1 cellular context compared by ENCODE assay signal in the genomic region with DNA sequence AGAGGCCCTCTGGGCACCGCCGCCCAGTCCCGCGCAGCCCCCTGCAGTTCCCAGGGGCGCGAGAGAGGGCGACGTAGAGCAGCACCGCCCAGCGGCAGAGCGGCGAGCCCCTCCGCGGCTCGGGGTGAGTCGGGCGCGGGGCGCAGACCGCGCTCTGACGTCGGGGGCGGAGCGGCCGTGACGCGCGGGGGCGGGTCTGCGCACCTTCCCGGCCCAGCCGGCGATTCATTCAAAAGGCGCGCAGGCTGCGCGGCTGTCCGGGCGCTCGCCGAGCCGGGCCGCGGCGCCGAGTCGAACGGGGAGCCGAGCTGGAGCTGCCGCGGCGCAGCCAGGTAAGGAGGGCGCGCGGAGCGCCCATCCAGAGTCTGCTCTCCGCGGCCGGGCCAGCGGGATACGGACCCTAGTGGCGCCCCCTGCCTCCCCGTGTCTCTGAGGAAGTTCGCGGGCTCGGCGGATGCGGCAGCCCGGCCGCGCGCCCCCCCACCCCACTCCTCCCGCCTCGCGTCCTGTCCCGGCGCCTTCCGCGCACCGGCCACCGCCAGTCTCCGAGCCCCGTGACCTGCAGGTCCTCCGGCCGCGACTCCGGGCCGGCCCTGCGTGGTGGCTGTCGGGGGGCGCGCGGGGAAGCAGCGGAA.
TF ChIP-seq lines count a peak whose summit lies in the region.

A gene with protein sequence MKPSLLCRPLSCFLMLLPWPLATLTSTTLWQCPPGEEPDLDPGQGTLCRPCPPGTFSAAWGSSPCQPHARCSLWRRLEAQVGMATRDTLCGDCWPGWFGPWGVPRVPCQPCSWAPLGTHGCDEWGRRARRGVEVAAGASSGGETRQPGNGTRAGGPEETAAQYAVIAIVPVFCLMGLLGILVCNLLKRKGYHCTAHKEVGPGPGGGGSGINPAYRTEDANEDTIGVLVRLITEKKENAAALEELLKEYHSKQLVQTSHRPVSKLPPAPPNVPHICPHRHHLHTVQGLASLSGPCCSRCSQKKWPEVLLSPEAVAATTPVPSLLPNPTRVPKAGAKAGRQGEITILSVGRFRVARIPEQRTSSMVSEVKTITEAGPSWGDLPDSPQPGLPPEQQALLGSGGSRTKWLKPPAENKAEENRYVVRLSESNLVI (plus strand): TSS at position 232 of the 635 bp plus-strand sequence. CDS start 12,738 bp downstream, outside the sequence.

TF ChIP-seq in K562, 482 proteins besides CTCF, POLR2A, EP300 and RAD21 (continued from another document and continues in another):
- no peak; the same call in 1 of the 2 replicates for TF ChIP-seq SOX6 (IDR thresholded peaks at IDR 0.05)
- TF ChIP-seq ZFPM2 (CRISPR knock-in tag; IDR thresholded peaks at IDR 0.05) = no peak
- TF ChIP-seq, protein P1, sequence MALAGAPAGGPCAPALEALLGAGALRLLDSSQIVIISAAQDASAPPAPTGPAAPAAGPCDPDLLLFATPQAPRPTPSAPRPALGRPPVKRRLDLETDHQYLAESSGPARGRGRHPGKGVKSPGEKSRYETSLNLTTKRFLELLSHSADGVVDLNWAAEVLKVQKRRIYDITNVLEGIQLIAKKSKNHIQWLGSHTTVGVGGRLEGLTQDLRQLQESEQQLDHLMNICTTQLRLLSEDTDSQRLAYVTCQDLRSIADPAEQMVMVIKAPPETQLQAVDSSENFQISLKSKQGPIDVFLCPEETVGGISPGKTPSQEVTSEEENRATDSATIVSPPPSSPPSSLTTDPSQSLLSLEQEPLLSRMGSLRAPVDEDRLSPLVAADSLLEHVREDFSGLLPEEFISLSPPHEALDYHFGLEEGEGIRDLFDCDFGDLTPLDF (CRISPR knock-in tag; IDR thresholded peaks at IDR 0.05) = 0 out of 2 replicates have a peak, but pooled peaks have one; percentile 19
- TF ChIP-seq TSC22D4 (tag; IDR thresholded peaks at IDR 0.05) = no peak
- TF ChIP-seq, protein P2, sequence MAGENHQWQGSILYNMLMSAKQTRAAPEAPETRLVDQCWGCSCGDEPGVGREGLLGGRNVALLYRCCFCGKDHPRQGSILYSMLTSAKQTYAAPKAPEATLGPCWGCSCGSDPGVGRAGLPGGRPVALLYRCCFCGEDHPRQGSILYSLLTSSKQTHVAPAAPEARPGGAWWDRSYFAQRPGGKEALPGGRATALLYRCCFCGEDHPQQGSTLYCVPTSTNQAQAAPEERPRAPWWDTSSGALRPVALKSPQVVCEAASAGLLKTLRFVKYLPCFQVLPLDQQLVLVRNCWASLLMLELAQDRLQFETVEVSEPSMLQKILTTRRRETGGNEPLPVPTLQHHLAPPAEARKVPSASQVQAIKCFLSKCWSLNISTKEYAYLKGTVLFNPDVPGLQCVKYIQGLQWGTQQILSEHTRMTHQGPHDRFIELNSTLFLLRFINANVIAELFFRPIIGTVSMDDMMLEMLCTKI (IDR thresholded peaks at IDR 0.05; ENCODE audit: partially characterized antibody) = no peak
- no peak for TF ChIP-seq KLF1 (tag; IDR thresholded peaks at IDR 0.05)
- TF ChIP-seq ESRRB (CRISPR knock-in tag; IDR thresholded peaks at IDR 0.05; ENCODE audit: borderline replicate concordance) = no peak
- TF ChIP-seq, protein P3, sequence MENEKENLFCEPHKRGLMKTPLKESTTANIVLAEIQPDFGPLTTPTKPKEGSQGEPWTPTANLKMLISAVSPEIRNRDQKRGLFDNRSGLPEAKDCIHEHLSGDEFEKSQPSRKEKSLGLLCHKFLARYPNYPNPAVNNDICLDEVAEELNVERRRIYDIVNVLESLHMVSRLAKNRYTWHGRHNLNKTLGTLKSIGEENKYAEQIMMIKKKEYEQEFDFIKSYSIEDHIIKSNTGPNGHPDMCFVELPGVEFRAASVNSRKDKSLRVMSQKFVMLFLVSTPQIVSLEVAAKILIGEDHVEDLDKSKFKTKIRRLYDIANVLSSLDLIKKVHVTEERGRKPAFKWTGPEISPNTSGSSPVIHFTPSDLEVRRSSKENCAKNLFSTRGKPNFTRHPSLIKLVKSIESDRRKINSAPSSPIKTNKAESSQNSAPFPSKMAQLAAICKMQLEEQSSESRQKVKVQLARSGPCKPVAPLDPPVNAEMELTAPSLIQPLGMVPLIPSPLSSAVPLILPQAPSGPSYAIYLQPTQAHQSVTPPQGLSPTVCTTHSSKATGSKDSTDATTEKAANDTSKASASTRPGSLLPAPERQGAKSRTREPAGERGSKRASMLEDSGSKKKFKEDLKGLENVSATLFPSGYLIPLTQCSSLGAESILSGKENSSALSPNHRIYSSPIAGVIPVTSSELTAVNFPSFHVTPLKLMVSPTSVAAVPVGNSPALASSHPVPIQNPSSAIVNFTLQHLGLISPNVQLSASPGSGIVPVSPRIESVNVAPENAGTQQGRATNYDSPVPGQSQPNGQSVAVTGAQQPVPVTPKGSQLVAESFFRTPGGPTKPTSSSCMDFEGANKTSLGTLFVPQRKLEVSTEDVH (IDR thresholded peaks at IDR 0.05; ENCODE audit: low read depth, partially characterized antibody) = no peak
- TF ChIP-seq ZC3H8 (IDR thresholded peaks at IDR 0.05) = no peak
- TF ChIP-seq, protein P4, sequence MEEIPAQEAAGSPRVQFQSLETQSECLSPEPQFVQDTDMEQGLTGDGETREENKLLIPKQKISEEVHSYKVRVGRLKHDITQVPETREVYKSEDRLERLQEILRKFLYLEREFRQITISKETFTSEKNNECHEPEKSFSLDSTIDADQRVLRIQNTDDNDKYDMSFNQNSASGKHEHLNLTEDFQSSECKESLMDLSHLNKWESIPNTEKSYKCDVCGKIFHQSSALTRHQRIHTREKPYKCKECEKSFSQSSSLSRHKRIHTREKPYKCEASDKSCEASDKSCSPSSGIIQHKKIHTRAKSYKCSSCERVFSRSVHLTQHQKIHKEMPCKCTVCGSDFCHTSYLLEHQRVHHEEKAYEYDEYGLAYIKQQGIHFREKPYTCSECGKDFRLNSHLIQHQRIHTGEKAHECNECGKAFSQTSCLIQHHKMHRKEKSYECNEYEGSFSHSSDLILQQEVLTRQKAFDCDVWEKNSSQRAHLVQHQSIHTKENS (CRISPR knock-in tag; IDR thresholded peaks at IDR 0.05) = no peak
- TF ChIP-seq, protein P5, sequence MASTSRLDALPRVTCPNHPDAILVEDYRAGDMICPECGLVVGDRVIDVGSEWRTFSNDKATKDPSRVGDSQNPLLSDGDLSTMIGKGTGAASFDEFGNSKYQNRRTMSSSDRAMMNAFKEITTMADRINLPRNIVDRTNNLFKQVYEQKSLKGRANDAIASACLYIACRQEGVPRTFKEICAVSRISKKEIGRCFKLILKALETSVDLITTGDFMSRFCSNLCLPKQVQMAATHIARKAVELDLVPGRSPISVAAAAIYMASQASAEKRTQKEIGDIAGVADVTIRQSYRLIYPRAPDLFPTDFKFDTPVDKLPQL (IDR thresholded peaks at IDR 0.05; ENCODE audit: extremely low read depth, insufficient read length) = no peak
- no peak; the same call in 1 of the 2 replicates for TF ChIP-seq GATAD2B (IDR thresholded peaks at IDR 0.05; ENCODE audit: borderline replicate concordance)
- no peak for TF ChIP-seq ZNF354B (CRISPR knock-in tag; IDR thresholded peaks at IDR 0.05)
- TF ChIP-seq, protein P6, sequence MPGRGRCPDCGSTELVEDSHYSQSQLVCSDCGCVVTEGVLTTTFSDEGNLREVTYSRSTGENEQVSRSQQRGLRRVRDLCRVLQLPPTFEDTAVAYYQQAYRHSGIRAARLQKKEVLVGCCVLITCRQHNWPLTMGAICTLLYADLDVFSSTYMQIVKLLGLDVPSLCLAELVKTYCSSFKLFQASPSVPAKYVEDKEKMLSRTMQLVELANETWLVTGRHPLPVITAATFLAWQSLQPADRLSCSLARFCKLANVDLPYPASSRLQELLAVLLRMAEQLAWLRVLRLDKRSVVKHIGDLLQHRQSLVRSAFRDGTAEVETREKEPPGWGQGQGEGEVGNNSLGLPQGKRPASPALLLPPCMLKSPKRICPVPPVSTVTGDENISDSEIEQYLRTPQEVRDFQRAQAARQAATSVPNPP (IDR thresholded peaks at IDR 0.05; ENCODE audit: borderline replicate concordance, insufficient read depth, insufficient read length) = no peak
- no peak for TF ChIP-seq SAFB (IDR thresholded peaks at IDR 0.05; ENCODE audit: borderline replicate concordance, low read depth, low read length)
- TF ChIP-seq, protein P7, sequence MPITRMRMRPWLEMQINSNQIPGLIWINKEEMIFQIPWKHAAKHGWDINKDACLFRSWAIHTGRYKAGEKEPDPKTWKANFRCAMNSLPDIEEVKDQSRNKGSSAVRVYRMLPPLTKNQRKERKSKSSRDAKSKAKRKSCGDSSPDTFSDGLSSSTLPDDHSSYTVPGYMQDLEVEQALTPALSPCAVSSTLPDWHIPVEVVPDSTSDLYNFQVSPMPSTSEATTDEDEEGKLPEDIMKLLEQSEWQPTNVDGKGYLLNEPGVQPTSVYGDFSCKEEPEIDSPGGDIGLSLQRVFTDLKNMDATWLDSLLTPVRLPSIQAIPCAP (CRISPR knock-in tag; IDR thresholded peaks at IDR 0.05; ENCODE audit: borderline replicate concordance) = no peak
- TF ChIP-seq, protein P8, sequence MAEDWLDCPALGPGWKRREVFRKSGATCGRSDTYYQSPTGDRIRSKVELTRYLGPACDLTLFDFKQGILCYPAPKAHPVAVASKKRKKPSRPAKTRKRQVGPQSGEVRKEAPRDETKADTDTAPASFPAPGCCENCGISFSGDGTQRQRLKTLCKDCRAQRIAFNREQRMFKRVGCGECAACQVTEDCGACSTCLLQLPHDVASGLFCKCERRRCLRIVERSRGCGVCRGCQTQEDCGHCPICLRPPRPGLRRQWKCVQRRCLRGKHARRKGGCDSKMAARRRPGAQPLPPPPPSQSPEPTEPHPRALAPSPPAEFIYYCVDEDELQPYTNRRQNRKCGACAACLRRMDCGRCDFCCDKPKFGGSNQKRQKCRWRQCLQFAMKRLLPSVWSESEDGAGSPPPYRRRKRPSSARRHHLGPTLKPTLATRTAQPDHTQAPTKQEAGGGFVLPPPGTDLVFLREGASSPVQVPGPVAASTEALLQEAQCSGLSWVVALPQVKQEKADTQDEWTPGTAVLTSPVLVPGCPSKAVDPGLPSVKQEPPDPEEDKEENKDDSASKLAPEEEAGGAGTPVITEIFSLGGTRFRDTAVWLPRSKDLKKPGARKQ (CRISPR knock-in tag; IDR thresholded peaks at IDR 0.05) = no peak
- TF ChIP-seq, protein P9, sequence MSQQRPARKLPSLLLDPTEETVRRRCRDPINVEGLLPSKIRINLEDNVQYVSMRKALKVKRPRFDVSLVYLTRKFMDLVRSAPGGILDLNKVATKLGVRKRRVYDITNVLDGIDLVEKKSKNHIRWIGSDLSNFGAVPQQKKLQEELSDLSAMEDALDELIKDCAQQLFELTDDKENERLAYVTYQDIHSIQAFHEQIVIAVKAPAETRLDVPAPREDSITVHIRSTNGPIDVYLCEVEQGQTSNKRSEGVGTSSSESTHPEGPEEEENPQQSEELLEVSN (IDR thresholded peaks at IDR 0.05; ENCODE audit: borderline replicate concordance in 1 of 2, extremely low read depth in 1 of 2, insufficient read depth in 1 of 2, insufficient read length in 1 of 2, low read depth in 1 of 2, low read length in 1 of 2, poor library complexity in 1 of 2, severe bottlenecking in 1 of 2) = peak in 1 of 2 experiments; percentile 26
- TF ChIP-seq, protein P10, sequence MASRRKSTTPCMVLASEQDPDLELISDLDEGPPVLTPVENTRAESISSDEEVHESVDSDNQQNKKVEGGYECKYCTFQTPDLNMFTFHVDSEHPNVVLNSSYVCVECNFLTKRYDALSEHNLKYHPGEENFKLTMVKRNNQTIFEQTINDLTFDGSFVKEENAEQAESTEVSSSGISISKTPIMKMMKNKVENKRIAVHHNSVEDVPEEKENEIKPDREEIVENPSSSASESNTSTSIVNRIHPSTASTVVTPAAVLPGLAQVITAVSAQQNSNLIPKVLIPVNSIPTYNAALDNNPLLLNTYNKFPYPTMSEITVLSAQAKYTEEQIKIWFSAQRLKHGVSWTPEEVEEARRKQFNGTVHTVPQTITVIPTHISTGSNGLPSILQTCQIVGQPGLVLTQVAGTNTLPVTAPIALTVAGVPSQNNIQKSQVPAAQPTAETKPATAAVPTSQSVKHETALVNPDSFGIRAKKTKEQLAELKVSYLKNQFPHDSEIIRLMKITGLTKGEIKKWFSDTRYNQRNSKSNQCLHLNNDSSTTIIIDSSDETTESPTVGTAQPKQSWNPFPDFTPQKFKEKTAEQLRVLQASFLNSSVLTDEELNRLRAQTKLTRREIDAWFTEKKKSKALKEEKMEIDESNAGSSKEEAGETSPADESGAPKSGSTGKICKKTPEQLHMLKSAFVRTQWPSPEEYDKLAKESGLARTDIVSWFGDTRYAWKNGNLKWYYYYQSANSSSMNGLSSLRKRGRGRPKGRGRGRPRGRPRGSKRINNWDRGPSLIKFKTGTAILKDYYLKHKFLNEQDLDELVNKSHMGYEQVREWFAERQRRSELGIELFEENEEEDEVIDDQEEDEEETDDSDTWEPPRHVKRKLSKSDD (conservative IDR thresholded peaks at IDR 0.05; ENCODE audit: low read length) = no peak
- no peak for TF ChIP-seq MECOM (CRISPR knock-in tag; IDR thresholded peaks at IDR 0.05)
- TF ChIP-seq, protein P11, sequence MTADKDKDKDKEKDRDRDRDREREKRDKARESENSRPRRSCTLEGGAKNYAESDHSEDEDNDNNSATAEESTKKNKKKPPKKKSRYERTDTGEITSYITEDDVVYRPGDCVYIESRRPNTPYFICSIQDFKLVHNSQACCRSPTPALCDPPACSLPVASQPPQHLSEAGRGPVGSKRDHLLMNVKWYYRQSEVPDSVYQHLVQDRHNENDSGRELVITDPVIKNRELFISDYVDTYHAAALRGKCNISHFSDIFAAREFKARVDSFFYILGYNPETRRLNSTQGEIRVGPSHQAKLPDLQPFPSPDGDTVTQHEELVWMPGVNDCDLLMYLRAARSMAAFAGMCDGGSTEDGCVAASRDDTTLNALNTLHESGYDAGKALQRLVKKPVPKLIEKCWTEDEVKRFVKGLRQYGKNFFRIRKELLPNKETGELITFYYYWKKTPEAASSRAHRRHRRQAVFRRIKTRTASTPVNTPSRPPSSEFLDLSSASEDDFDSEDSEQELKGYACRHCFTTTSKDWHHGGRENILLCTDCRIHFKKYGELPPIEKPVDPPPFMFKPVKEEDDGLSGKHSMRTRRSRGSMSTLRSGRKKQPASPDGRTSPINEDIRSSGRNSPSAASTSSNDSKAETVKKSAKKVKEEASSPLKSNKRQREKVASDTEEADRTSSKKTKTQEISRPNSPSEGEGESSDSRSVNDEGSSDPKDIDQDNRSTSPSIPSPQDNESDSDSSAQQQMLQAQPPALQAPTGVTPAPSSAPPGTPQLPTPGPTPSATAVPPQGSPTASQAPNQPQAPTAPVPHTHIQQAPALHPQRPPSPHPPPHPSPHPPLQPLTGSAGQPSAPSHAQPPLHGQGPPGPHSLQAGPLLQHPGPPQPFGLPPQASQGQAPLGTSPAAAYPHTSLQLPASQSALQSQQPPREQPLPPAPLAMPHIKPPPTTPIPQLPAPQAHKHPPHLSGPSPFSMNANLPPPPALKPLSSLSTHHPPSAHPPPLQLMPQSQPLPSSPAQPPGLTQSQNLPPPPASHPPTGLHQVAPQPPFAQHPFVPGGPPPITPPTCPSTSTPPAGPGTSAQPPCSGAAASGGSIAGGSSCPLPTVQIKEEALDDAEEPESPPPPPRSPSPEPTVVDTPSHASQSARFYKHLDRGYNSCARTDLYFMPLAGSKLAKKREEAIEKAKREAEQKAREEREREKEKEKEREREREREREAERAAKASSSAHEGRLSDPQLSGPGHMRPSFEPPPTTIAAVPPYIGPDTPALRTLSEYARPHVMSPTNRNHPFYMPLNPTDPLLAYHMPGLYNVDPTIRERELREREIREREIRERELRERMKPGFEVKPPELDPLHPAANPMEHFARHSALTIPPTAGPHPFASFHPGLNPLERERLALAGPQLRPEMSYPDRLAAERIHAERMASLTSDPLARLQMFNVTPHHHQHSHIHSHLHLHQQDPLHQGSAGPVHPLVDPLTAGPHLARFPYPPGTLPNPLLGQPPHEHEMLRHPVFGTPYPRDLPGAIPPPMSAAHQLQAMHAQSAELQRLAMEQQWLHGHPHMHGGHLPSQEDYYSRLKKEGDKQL (CRISPR knock-in tag; IDR thresholded peaks at IDR 0.05; ENCODE audit: borderline replicate concordance) = no peak
